ENCODE assay signal across 20 cellular contexts in the genomic region with DNA sequence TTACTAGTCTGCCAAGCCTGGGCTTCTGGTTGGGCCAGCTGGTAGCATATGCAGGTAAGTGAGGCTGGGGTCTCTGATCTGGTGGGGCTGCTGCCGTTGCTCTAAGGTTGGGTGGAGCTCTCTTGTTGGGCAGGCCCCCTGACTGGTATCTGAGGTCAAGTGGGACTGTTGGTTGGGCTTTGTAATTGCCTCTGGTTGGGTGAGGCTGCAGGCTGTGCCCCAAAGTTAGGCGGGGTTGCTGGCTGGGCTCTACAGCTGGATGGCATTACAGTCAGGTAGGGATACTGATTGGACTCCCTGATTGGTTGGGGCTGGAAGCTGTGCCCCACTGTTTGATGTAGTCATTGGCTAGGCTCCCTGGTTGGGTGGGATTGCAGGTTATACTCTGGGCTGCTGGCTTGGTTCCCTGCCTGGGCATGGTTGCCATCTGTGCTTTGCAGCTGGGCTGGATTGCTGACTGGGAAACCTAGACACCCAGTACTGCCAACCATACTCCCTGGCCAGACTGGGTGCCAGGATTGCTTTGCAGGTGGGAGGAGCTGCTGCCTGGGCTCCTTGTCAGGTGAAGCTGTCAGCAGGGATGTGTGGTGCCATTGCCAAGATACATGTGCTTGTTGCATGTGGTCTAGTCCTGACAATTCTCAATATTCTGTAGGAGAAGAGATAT.
A peak's percentile ranks its signal among the peaks of the same experiment; 100 is the strongest.
DNase-seq lines count a peak whose midpoint lies in the region; ATAC-seq and TF ChIP-seq lines count a peak whose summit lies in the region.
"Had no signal": no experiment of that assay in that cellular context is flagged by ENCODE, and none has a peak within 500 bp of the region (broad histone marks: within the 10 kb centered on the region; RNA-seq: fewer than 3 reads in every experiment).

No MANE protein-coding gene starts in this region.

- peaks cover 0 to 67% (median 22%) of the 10 kb centered on the region in 9 donors for H3K36me3 ChIP-seq in heart right ventricle
- peaks cover 0 to 2% of the 10 kb centered on the region in 2 experiments for H3K36me3 ChIP-seq in trophoblast cell (ENCODE audit: control insufficient read depth in 1 of 2, insufficient read depth in 2 of 2, low read length in 2 of 2)
- H3K36me3 ChIP-seq in uterus, result no peaks in the 10 kb centered on the region

- no peak overlapping the region for H3K18ac ChIP-seq in trophoblast cell (ENCODE audit: low read length)

- peak; percentile 64 for DNase-seq in DMS 273 (lab: John Stamatoyannopoulos, UW; ENCODE audit: unreplicated experiment)
- DNase-seq in DMS 273 treated with DMSO at 0.1 percent for 48 hours (lab: John Stamatoyannopoulos, UW), result no peak
- peak; percentile 7 for DNase-seq in NCI-H1694 treated with DMSO at 0.1 percent for 48 hours (lab: John Stamatoyannopoulos, UW)
- DNase-seq in heart right ventricle, result peak; percentile 8 to 25
- no peak for DNase-seq in trophoblast cell
- DNase-seq in uterus, result no peak
- DNase-seq in GM20000 (ENCODE audit: low spot score), result no peak
- DNase-seq: AML-193, NCI-H1092 treated with DMSO at 0.1 percent for 48 hours, NCI-H146, NCI-H226, NCI-H526, SHP77 had no signal

- no peaks in the 10 kb centered on the region for H3K79me1 ChIP-seq in trophoblast cell (ENCODE audit: low read length)

- H3K4ac ChIP-seq in trophoblast cell (ENCODE audit: low read depth, low read length), result no peak overlapping the region

- ATAC-seq in heart right ventricle (peak in 4 of 8 donors; percentile 63 to 90 (median 78)), HG03460 (IDR thresholded peaks at IDR 0.05; ENCODE audit: unreplicated experiment) (no peak)
- ATAC-seq: GM23338, HCT116, Panc1 had no signal

- H3K9me3 ChIP-seq in heart right ventricle, result peaks cover 0 to 36% (median 8%) of the 10 kb centered on the region in 11 donors
- H3K9me3 ChIP-seq in trophoblast cell (ENCODE audit: insufficient read depth, low read depth, low read length), result peaks cover 3% of the 10 kb centered on the region
- peaks cover 0 to 9% of the 10 kb centered on the region in 2 donors for H3K9me3 ChIP-seq in uterus

- H2AFZ ChIP-seq in trophoblast cell (ENCODE audit: insufficient read depth, low read length, poor library complexity), result no peak overlapping the region
- H2AFZ ChIP-seq: GM23338 had no signal

- H4K8ac ChIP-seq in trophoblast cell (ENCODE audit: low read depth, low read length), result no peak overlapping the region

- 67 to 70% methylated on average over 2 of the region's 2 CpGs for WGBS in heart right ventricle, 2 donors
- WGBS in trophoblast cell (ENCODE audit: extremely low coverage, insufficient coverage, insufficient read length), result no CpG with 5 or more reads among the region's 2 CpGs

- no peaks in the 10 kb centered on the region for H3K79me2 ChIP-seq in trophoblast cell (ENCODE audit: control insufficient read depth, insufficient read depth, low read length, poor library complexity)

- intact Hi-C loops in heart right ventricle (cut with DNase I) (no loop called here), uterus (cut with DNase I; ENCODE audit: low total_unique reads) (no loop called here)

- H4K91ac ChIP-seq in trophoblast cell (ENCODE audit: low read depth, low read length), result no peak overlapping the region

- H3K27ac ChIP-seq in heart right ventricle (no peak overlapping the region), trophoblast cell (ENCODE audit: low read depth, low read length) (no peak overlapping the region), uterus (no peak overlapping the region)
- H3K27ac ChIP-seq: 22Rv1, C4-2B, SK-N-MC had no signal

- H2BK5ac ChIP-seq in trophoblast cell (ENCODE audit: low read depth, low read length, poor library complexity), result no peak overlapping the region

- TF ChIP-seq CTCF in heart right ventricle (IDR thresholded peaks at IDR 0.05) (no peak), uterus (IDR thresholded peaks at IDR 0.05) (no peak), GM20000 (IDR thresholded peaks at IDR 0.05; ENCODE audit: extremely low read depth, missing control alignments) (no peak)

- peak overlapping the region; percentile 31 for H3K9ac ChIP-seq in trophoblast cell (ENCODE audit: low read length)

- H2BK120ac ChIP-seq in trophoblast cell (ENCODE audit: insufficient read depth, low read length, poor library complexity), result no peak overlapping the region

- no peaks in the 10 kb centered on the region for H3K4me1 ChIP-seq in heart right ventricle
- H3K4me1 ChIP-seq in trophoblast cell (ENCODE audit: control insufficient read depth in 1 of 2, insufficient read depth in 2 of 2, low read length in 2 of 2), result no peaks in the 10 kb centered on the region
- H3K4me1 ChIP-seq in uterus, result no peaks in the 10 kb centered on the region

- no peaks in the 10 kb centered on the region for H3K27me3 ChIP-seq in heart right ventricle
- no peaks in the 10 kb centered on the region for H3K27me3 ChIP-seq in trophoblast cell (ENCODE audit: insufficient read depth, low read length)
- H3K27me3 ChIP-seq in uterus, result no peaks in the 10 kb centered on the region

- H4K12ac ChIP-seq in trophoblast cell (ENCODE audit: low read depth, low read length), result no peak overlapping the region

- no peak for TF ChIP-seq POLR2A in uterus (IDR thresholded peaks at IDR 0.05)

- H3K23ac ChIP-seq in trophoblast cell (ENCODE audit: low read length), result no peak overlapping the region

- H3K4me2 ChIP-seq in trophoblast cell (ENCODE audit: low read length), result no peak overlapping the region
- H3K4me2 ChIP-seq: GM23338 had no signal

- no peak overlapping the region for H3K14ac ChIP-seq in trophoblast cell (ENCODE audit: low read length)

- H3K4me3 ChIP-seq in heart right ventricle (no peak overlapping the region), trophoblast cell (ENCODE audit: low read depth, low read length) (no peak overlapping the region), uterus (no peak overlapping the region)
- H3K4me3 ChIP-seq: GM23338, SK-N-MC had no signal

- H2BK12ac ChIP-seq in trophoblast cell (ENCODE audit: low read length), result no peak overlapping the region

- H2AK5ac ChIP-seq in trophoblast cell (ENCODE audit: low read length), result no peak overlapping the region

Comparison
In these comparisons a context has a peak if more than half of its experiments do, and no peak if none do; other contexts are left out.
1. DNase-seq: peak in DMS 273 (single experiment), NCI-H1694 treated with DMSO at 0.1 percent for 48 hours (single experiment) and heart right ventricle (2 of 2); none in DMS 273 treated with DMSO at 0.1 percent for 48 hours (single experiment), trophoblast cell (0 of 2), uterus (0 of 2) and GM20000 (single experiment).